ENCODE assay signal across 9 cellular contexts in the genomic region with DNA sequence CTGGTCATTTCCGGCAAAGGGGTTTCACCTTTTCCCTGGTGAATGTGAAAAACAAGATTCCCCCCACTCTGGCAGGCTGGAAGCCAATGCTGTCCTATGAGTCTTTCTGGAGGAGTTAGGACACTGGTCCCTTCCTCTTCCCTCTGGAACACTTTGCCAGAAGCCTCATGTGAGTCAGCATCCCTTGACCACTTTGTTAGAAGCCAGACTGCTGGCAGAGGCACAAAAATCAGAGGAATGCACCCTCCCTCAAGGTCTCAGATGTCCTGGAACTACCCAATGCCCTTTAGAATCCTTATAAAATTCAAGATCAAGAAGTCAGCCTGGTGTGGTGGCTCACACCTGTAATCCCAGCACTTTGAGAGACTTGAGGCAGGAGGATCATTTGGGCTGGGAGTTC. TPM values are rescaled to one million over a fixed set of nuclear protein-coding genes. Genes with fewer than 3 reads are reported as not detected.
A peak's percentile ranks its signal among the peaks of the same experiment; 100 is the strongest.
DNase-seq lines count a peak whose midpoint lies in the region; ATAC-seq and TF ChIP-seq lines count a peak whose summit lies in the region.
"Had no signal": no experiment of that assay in that cellular context is flagged by ENCODE, and none has a peak within 500 bp of the region (broad histone marks: within the 10 kb centered on the region; RNA-seq: fewer than 3 reads in every experiment).

No MANE protein-coding gene starts in this region.

- TF ChIP-seq CTCF in 22Rv1 (IDR thresholded peaks at IDR 0.05) (no peak), epithelial cell of proximal tubule (conservative IDR thresholded peaks at IDR 0.05; ENCODE audit: low read depth, low read length) (no peak), mesothelial cell of epicardium (IDR thresholded peaks at IDR 0.05; ENCODE audit: unreplicated experiment) (no peak)

- peaks cover 5% of the 10 kb centered on the region for H3K4me1 Mint-ChIP-seq in mesothelial cell of epicardium
- H3K4me1 Mint-ChIP-seq: B cell had no signal

- no peaks in the 10 kb centered on the region for H3K27me3 Mint-ChIP-seq in mesothelial cell of epicardium (ENCODE audit: low read depth)

- no peak for ATAC-seq in GM18498 (IDR thresholded peaks at IDR 0.05; ENCODE audit: unreplicated experiment)
- ATAC-seq in HG03139 (IDR thresholded peaks at IDR 0.05; ENCODE audit: unreplicated experiment): no peak
- ATAC-seq in GM21717 (IDR thresholded peaks at IDR 0.05; ENCODE audit: unreplicated experiment): no peak

- peaks cover 4% of the 10 kb centered on the region for H3K9me3 Mint-ChIP-seq in mesothelial cell of epicardium

- no peak overlapping the region for H3K4me3 Mint-ChIP-seq in mesothelial cell of epicardium
- H3K4me3 Mint-ChIP-seq: B cell had no signal

- no peak overlapping the region for H3K4me3 ChIP-seq in epithelial cell of proximal tubule (ENCODE audit: low read depth, low read length)

- peak overlapping the region; percentile 88 for H3K27ac Mint-ChIP-seq in mesothelial cell of epicardium
- H3K27ac Mint-ChIP-seq: B cell had no signal

- H3K36me3 Mint-ChIP-seq in mesothelial cell of epicardium: peaks cover 12% of the 10 kb centered on the region

- peak overlapping the region; percentile 29; the same call in 1 of the 2 replicates for H3K27ac ChIP-seq in 22Rv1

- DNase-seq in NCI-H226: peak; percentile 98
- DNase-seq in epithelial cell of proximal tubule (ENCODE audit: low read depth): peak; percentile 89
- DNase-seq in mesothelial cell of epicardium (ENCODE audit: low spot score in 2 of 2, unreplicated experiment in 2 of 2): no peak
- no peak for DNase-seq in DMS153 treated with DMSO at 0.1 percent for 48 hours (lab: John Stamatoyannopoulos, UW; ENCODE audit: unreplicated experiment)

RNA-seq across cellular contexts. Expression of a gene that starts 26.6 kb away (rescaled TPM):
- total RNA-seq in epithelial cell of proximal tubule (129 and 141 TPM in 2 replicates), mesothelial cell of epicardium (63.3 to 71.4 TPM (median 64.7 TPM) in 3 replicates)

Comparison
In these comparisons a context has a peak if more than half of its experiments do, and no peak if none do; other contexts are left out.
1. DNase-seq: peak in NCI-H226 (single experiment) and epithelial cell of proximal tubule (single experiment); none in mesothelial cell of epicardium (0 of 2) and DMS153 treated with DMSO at 0.1 percent for 48 hours (single experiment).